ENCODE assay signal across 20 cellular contexts in the genomic region with DNA sequence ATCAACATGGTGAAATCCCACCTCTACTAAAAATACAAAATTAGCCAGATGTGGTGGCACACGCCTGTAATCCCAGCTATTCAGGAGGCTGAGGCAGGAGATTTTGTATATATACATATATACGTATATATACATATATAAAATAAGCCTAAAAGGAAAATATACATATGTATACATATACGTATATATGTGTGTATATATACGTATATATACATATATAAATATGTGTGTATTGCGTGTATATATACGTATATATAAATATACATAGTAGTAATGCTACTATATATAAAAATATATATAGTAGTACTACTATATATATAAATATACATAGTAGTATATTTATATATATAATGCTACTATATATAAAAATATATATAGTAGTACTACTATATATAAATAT.
"Had no signal": no experiment of that assay in that cellular context is flagged by ENCODE, and none has a peak within 500 bp of the region (broad histone marks: within the 10 kb centered on the region; RNA-seq: fewer than 3 reads in every experiment).

No MANE protein-coding gene starts in this region.

- H3K9me3 ChIP-seq: SK-N-SH had no signal

- DNase-seq: IMR-90, Kasumi-1, MM.1S, NCI-H1092 treated with DMSO at 0.1 percent for 48 hours, NCI-H1436, NCI-H187, NCI-H2029, NCI-H2081 treated with DMSO at 0.1 percent for 48 hours, NCI-H2171, NCI-H226, NCI-H446, NCI-H510A, NCI-H524 treated with DMSO at 0.1 percent for 48 hours, NCI-H69, NCI-H774, SHP77, SK-N-SH had no signal

- H3K27ac ChIP-seq: KMS-11, RWPE1 had no signal

- ATAC-seq: HepG2 had no signal

- FAIRE-seq: HepG2 had no signal
